ENCODE assay signal across 20 cellular contexts in genomic region chr15:58190419-58190818, GRCh38. TPM values are rescaled to one million over a fixed set of nuclear protein-coding genes. Genes with fewer than 3 reads are reported as not detected.
"Had no signal": no experiment of that assay in that cellular context is flagged by ENCODE, and none has a peak within 500 bp of the region (broad histone marks: within the 10 kb centered on the region; RNA-seq: fewer than 3 reads in every experiment).

No MANE protein-coding gene starts in this region.

- H3K4me3 Mint-ChIP-seq: activated CD8-positive, alpha-beta memory T cell treated with anti-CD3 and anti-CD28 coated beads, Interleukin-2, amount 10 ng/mL, durations not matched to agents 7 days and 5 days; activated T-cell treated with anti-CD3 and anti-CD28 coated beads, Interleukin-2, amount 50 U/mL, for 24 hours; brain had no signal

- DNase-seq: activated CD4-positive, alpha-beta T cell treated with anti-CD3 and anti-CD28 coated beads for 1 hour; activated CD4-positive, alpha-beta T cell treated with anti-CD3 and anti-CD28 coated beads, Interleukin-2, amount 50 U/mL, for 48 hours; activated CD8-positive, alpha-beta memory T cell treated with anti-CD3 and anti-CD28 coated beads, Interleukin-2, amount 10 ng/mL, durations not matched to agents 7 days and 5 days; activated effector memory CD4-positive, alpha-beta T cell treated with anti-CD3 and anti-CD28 coated beads, Interleukin-2, amount 50 U/mL, for 16 hours; activated T-cell treated with anti-CD3 and anti-CD28 coated beads, Interleukin-2, amount 50 U/mL, for 24 hours; amniotic stem cell; cerebellar nuclear complex; dermis blood vessel endothelial cell; kidney glomerular epithelial cell; midbrain; retina; stimulated activated CD4-positive, alpha-beta T cell treated with anti-CD3 and anti-CD28 coated beads, Interleukin-15, amount 100 ng/mL, for 24 hours; stimulated activated CD4-positive, alpha-beta T cell treated with anti-CD3 and anti-CD28 coated beads, Interleukin-4, amount 100 ng/mL, for 4 hours; T-helper 9 cell; thyroid gland had no signal

- H3K36me3 ChIP-seq: thyroid gland had no signal

- H3K4me1 Mint-ChIP-seq: brain had no signal

- H3K9me3 ChIP-seq: thyroid gland had no signal

- H3K27ac Mint-ChIP-seq: activated CD8-positive, alpha-beta memory T cell treated with anti-CD3 and anti-CD28 coated beads, Interleukin-2, amount 10 ng/mL, durations not matched to agents 7 days and 5 days; activated naive CD4-positive, alpha-beta T cell treated with anti-CD3 and anti-CD28 coated beads, Interleukin-2, amount 50 U/mL, for 72 hours; activated T-cell treated with anti-CD3 and anti-CD28 coated beads, Interleukin-2, amount 50 U/mL, for 24 hours; brain had no signal

- H2AFZ ChIP-seq: hepatocyte, parathyroid adenoma had no signal

- H3K4me2 ChIP-seq: hepatocyte had no signal

- H3K4me3 ChIP-seq: hepatocyte, thyroid gland had no signal

- H3K4me1 ChIP-seq: parathyroid adenoma, thyroid gland had no signal

- H3K9me3 Mint-ChIP-seq: activated naive CD4-positive, alpha-beta T cell treated with anti-CD3 and anti-CD28 coated beads, Interleukin-2, amount 50 U/mL, for 72 hours; activated T-cell treated with anti-CD3 and anti-CD28 coated beads, Interleukin-2, amount 50 U/mL, for 24 hours had no signal

- H3K27me3 ChIP-seq: thyroid gland had no signal

- H3K79me2 ChIP-seq: hepatocyte, parathyroid adenoma had no signal

- H3K27ac ChIP-seq: hepatocyte, parathyroid adenoma, thyroid gland had no signal

- H3K36me3 Mint-ChIP-seq: activated CD8-positive, alpha-beta memory T cell treated with anti-CD3 and anti-CD28 coated beads, Interleukin-2, amount 10 ng/mL, durations not matched to agents 7 days and 5 days; brain had no signal

- ATAC-seq: activated CD8-positive, alpha-beta memory T cell treated with anti-CD3 and anti-CD28 coated beads, Interleukin-2, amount 10 ng/mL, durations not matched to agents 7 days and 5 days; activated naive CD4-positive, alpha-beta T cell treated with anti-CD3 and anti-CD28 coated beads, Interleukin-2, amount 50 U/mL, for 72 hours had no signal

RNA-seq across cellular contexts. Expression of gene AQP9, which starts 52.2 kb away (rescaled TPM):
- total RNA-seq: activated CD8-positive, alpha-beta memory T cell treated with anti-CD3 and anti-CD28 coated beads, Interleukin-2, amount 10 ng/mL, durations not matched to agents 7 days and 5 days; activated naive CD4-positive, alpha-beta T cell treated with anti-CD3 and anti-CD28 coated beads, Interleukin-2, amount 50 U/mL, for 72 hours; fibroblast of lung had no signal
